8 cellular contexts compared by ENCODE assay signal in genomic region chr5:165209101-165209727, GRCh38.
A peak's percentile ranks its signal among the peaks of the same experiment; 100 is the strongest.
DNase-seq lines count a peak whose midpoint lies in the region; ATAC-seq and TF ChIP-seq lines count a peak whose summit lies in the region.

No MANE protein-coding gene starts in this region.

- H3K4me1 Mint-ChIP-seq in CD8-positive, alpha-beta T cell (ENCODE audit: low read depth): no peaks in the 10 kb centered on the region

- H3K27ac Mint-ChIP-seq in CD8-positive, alpha-beta T cell: no peak overlapping the region

- H3K9me3 Mint-ChIP-seq in CD8-positive, alpha-beta T cell: no peaks in the 10 kb centered on the region

- no peak overlapping the region for H3K27ac ChIP-seq in CD8-positive, alpha-beta T cell (ENCODE audit: low read depth, low read length)
- no peak overlapping the region for H3K27ac ChIP-seq in WERI-Rb-1

- no peak overlapping the region for H3K4me3 ChIP-seq in CD8-positive, alpha-beta T cell (ENCODE audit: low read depth, low read length)
- no peak overlapping the region for H3K4me3 ChIP-seq in WERI-Rb-1 (ENCODE audit: low read depth, low read length)

- intact Hi-C loops in CD8-positive, alpha-beta T cell (cut with DNase I, micrococcal nuclease): loop anchor here in 1 of 2 experiments (2.0 kb wide), 1 partner anchor 1644 kb away; no protein-coding TSS in a partner anchor

- no peaks in the 10 kb centered on the region for H3K36me3 ChIP-seq in CD8-positive, alpha-beta T cell (ENCODE audit: insufficient read depth, low read length)
- no peaks in the 10 kb centered on the region for H3K36me3 ChIP-seq in WERI-Rb-1

- no peaks in the 10 kb centered on the region for H3K36me3 Mint-ChIP-seq in CD8-positive, alpha-beta T cell

- H3K27me3 Mint-ChIP-seq in CD8-positive, alpha-beta T cell (ENCODE audit: low read depth): no peaks in the 10 kb centered on the region

- DNase-seq in CD8-positive, alpha-beta T cell: no peak
- DNase-seq in HT1080 (ENCODE audit: low read depth) (peak; percentile 36), WERI-Rb-1 (no peak), left kidney (ENCODE audit: low read depth, low spot score) (peak; percentile 51), NCI-H2196 treated with DMSO at 0.1 percent for 48 hours (lab: John Stamatoyannopoulos, UW; ENCODE audit: unreplicated experiment) (no peak), NCI-H226 (no peak)

- POLR2A ChIA-PET in CD8-positive, alpha-beta T cell (lab: Charles Lee): no interaction called here

- no peak for ATAC-seq in CD8-positive, alpha-beta T cell
- ATAC-seq in GM21825 (IDR thresholded peaks at IDR 0.05; ENCODE audit: unreplicated experiment): no peak
- no peak for ATAC-seq in GM19351 (IDR thresholded peaks at IDR 0.05; ENCODE audit: unreplicated experiment)

- H3K9me3 ChIP-seq in CD8-positive, alpha-beta T cell (ENCODE audit: low read length): no peaks in the 10 kb centered on the region
- no peaks in the 10 kb centered on the region for H3K9me3 ChIP-seq in WERI-Rb-1 (ENCODE audit: severe bottlenecking)

- H3K4me3 Mint-ChIP-seq in CD8-positive, alpha-beta T cell: no peak overlapping the region

- CTCF ChIA-PET in CD8-positive, alpha-beta T cell (lab: Charles Lee): no interaction called here

- H3K4me1 ChIP-seq in CD8-positive, alpha-beta T cell (ENCODE audit: insufficient read depth, low read length): no peaks in the 10 kb centered on the region

- TF ChIP-seq CTCF in CD8-positive, alpha-beta T cell (IDR thresholded peaks at IDR 0.05): peak; percentile 36
- TF ChIP-seq CTCF in WERI-Rb-1 (IDR thresholded peaks at IDR 0.05; ENCODE audit: low read depth, low read length): peak; percentile 31; the same call in 1 of the 2 replicates

- no peaks in the 10 kb centered on the region for H3K27me3 ChIP-seq in CD8-positive, alpha-beta T cell (ENCODE audit: insufficient read depth, low read length)
- no peaks in the 10 kb centered on the region for H3K27me3 ChIP-seq in WERI-Rb-1 (ENCODE audit: insufficient read depth, low read depth, severe bottlenecking)

Comparison
In these comparisons a context has a peak if more than half of its experiments do, and no peak if none do; other contexts are left out.
1. DNase-seq: peak in HT1080 (single experiment) and left kidney (single experiment); none in CD8-positive, alpha-beta T cell (0 of 7), WERI-Rb-1 (single experiment), NCI-H2196 treated with DMSO at 0.1 percent for 48 hours (single experiment) and NCI-H226 (single experiment).